Comparison of ENCODE assay signal across 14 cellular contexts in the genomic region with DNA sequence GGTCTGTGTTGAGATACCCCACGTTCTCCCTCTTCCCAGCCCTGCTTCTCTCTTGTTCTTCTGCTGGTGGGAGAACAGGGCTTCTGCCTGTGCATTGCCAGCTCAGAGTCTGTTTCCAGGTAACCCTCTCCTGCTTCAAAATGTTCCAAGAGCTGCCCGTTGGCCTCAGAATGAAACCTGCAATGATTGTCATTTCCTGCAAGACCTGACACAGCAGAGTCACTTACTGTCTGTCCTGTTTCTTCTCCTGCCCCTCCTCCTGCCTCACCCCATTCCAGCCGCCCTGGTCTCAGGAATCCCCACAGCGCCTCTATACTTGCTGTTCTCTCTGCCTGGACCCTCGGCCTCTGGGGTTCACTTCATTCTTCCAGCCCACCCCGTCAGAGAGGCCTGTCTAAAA.
"Had no signal": no experiment of that assay in that cellular context is flagged by ENCODE, and none has a peak within 500 bp of the region (broad histone marks: within the 10 kb centered on the region; RNA-seq: fewer than 3 reads in every experiment).

No MANE protein-coding gene starts in this region.

- H3K4me3 ChIP-seq: cardiac muscle cell, gastroesophageal sphincter, heart right ventricle, sigmoid colon, spleen had no signal

- ATAC-seq: gastroesophageal sphincter, heart right ventricle, T-cell had no signal

- H3K36me3 Mint-ChIP-seq: activated naive CD4-positive, alpha-beta T cell treated with anti-CD3 and anti-CD28 coated beads, Interleukin-2, amount 50 U/mL, for 72 hours; T-cell had no signal

- H3K4me3 Mint-ChIP-seq: nephron, T-cell had no signal

- H3K9me3 Mint-ChIP-seq: nephron, T-cell had no signal

- H3K27ac Mint-ChIP-seq: nephron, T-cell had no signal

- DNase-seq: activated CD4-positive, alpha-beta T cell treated with anti-CD3 and anti-CD28 coated beads for 1 hour; activated effector memory CD4-positive, alpha-beta T cell treated with Interleukin-2 at 50 U/mL for 16 hours; heart right ventricle; occipital lobe; sigmoid colon; spleen; stimulated activated naive CD4-positive, alpha-beta T cell; T-cell; T1000; trophoblast cell had no signal
